In the genomic region with DNA sequence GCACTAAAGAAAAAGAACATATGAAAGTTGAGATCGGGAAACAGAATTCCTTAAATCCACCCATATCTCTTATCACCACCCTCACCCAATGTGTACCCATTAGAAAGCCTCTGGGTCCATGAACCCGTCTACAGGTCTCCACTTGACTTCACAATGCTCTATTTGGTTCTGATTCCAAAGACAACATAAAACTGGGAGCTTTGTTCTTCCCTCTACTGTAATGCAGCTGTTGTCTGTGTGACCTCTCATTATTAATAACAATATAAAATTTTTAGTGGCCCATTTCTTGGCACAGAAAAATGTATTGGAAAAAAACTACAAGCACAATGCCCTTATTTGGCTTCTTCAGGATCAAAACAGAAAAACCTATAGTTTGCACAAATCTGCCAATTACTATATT, we compare ENCODE assay signal across 26 cellular contexts.
"Had no signal": no experiment of that assay in that cellular context is flagged by ENCODE, and none has a peak within 500 bp of the region (broad histone marks: within the 10 kb centered on the region; RNA-seq: fewer than 3 reads in every experiment).

No MANE protein-coding gene starts in this region.

- H3K27ac Mint-ChIP-seq: immature natural killer cell; naive thymus-derived CD8-positive, alpha-beta T cell; nephron; stimulated activated naive CD8-positive, alpha-beta T cell treated with anti-CD3 and anti-CD28 coated beads, Interleukin-15, Interleukin-2, amounts not matched to agents 100 ng/mL and 50 ng/mL, for 24 hours had no signal

- DNase-seq: hypothalamus; immature natural killer cell; kidney; left colon; left lung; lower lobe of right lung; mammary epithelial cell; mesenchymal stem cell; naive thymus-derived CD8-positive, alpha-beta T cell; nucleus accumbens; pancreas; posterior cingulate gyrus; retina; right cardiac atrium; stimulated activated CD4-positive, alpha-beta T cell treated with anti-CD3 and anti-CD28 coated beads, Interleukin-12 subunit alpha, Interleukin-12 subunit beta, amount 100 ng/mL, for 4 hours; stimulated activated CD4-positive, alpha-beta T cell treated with anti-CD3 and anti-CD28 coated beads, Interleukin-15, amount 100 ng/mL, for 24 hours; stimulated activated CD4-positive, alpha-beta T cell treated with anti-CD3 and anti-CD28 coated beads, Interleukin-2, amount 100 ng/mL, for 24 hours; stimulated activated CD4-positive, alpha-beta T cell treated with anti-CD3 and anti-CD28 coated beads, Interleukin-4, amount 100 ng/mL, for 1 hour; stimulated activated naive CD4-positive, alpha-beta T cell; tibial artery; trophoblast cell; upper lobe of right lung had no signal

- H3K4me3 Mint-ChIP-seq: immature natural killer cell; naive thymus-derived CD8-positive, alpha-beta T cell; nephron; neural crest cell; stimulated activated naive CD8-positive, alpha-beta T cell treated with anti-CD3 and anti-CD28 coated beads, Interleukin-15, Interleukin-2, amounts not matched to agents 100 ng/mL and 50 ng/mL, for 24 hours had no signal

- ATAC-seq: left colon; left lung; lower lobe of right lung; naive thymus-derived CD8-positive, alpha-beta T cell; pancreas; right cardiac atrium; sciatic nerve; upper lobe of right lung had no signal

- H3K4me1 Mint-ChIP-seq: immature natural killer cell; naive thymus-derived CD8-positive, alpha-beta T cell had no signal

- H3K36me3 Mint-ChIP-seq: immature natural killer cell; naive thymus-derived CD8-positive, alpha-beta T cell had no signal

- H3K9me3 Mint-ChIP-seq: immature natural killer cell; naive thymus-derived CD8-positive, alpha-beta T cell; nephron; neural crest cell; stimulated activated naive CD8-positive, alpha-beta T cell treated with anti-CD3 and anti-CD28 coated beads, Interleukin-15, Interleukin-2, amounts not matched to agents 100 ng/mL and 50 ng/mL, for 24 hours had no signal
